In genomic region chr6:116060572-116061283, GRCh38 we compare ENCODE assay signal across 8 cellular contexts. TPM values are rescaled to one million over a fixed set of nuclear protein-coding genes. Genes with fewer than 3 reads are reported as not detected.
A peak's percentile ranks its signal among the peaks of the same experiment; 100 is the strongest.
DNase-seq lines count a peak whose midpoint lies in the region; ATAC-seq and TF ChIP-seq lines count a peak whose summit lies in the region.

A gene with protein sequence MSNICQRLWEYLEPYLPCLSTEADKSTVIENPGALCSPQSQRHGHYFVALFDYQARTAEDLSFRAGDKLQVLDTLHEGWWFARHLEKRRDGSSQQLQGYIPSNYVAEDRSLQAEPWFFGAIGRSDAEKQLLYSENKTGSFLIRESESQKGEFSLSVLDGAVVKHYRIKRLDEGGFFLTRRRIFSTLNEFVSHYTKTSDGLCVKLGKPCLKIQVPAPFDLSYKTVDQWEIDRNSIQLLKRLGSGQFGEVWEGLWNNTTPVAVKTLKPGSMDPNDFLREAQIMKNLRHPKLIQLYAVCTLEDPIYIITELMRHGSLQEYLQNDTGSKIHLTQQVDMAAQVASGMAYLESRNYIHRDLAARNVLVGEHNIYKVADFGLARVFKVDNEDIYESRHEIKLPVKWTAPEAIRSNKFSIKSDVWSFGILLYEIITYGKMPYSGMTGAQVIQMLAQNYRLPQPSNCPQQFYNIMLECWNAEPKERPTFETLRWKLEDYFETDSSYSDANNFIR (minus strand): TSS chr6:116060891. CDS start chr6:116060311, 580 bp downstream.

- H3K4ac ChIP-seq in trophoblast cell (ENCODE audit: low read depth, low read length) = no peak within 1 kb of the TSS

- H2BK120ac ChIP-seq in trophoblast cell (ENCODE audit: insufficient read depth, low read length, poor library complexity) = no peak within 1 kb of the TSS

- no peaks in the 10 kb centered on the region for H3K27me3 ChIP-seq in trophoblast cell (ENCODE audit: insufficient read depth, low read length)

- peak within 1 kb of the TSS; percentile 29 for H3K4me2 ChIP-seq in trophoblast cell (ENCODE audit: low read length)

- no peak within 1 kb of the TSS for H2AK5ac ChIP-seq in trophoblast cell (ENCODE audit: low read length)

- WGBS in trophoblast cell (ENCODE audit: extremely low coverage, insufficient coverage, insufficient read length) = no CpG with 5 or more reads among the region's 7 CpGs

- H4K8ac ChIP-seq in trophoblast cell (ENCODE audit: low read depth, low read length) = peak within 1 kb of the TSS; percentile 49

- no peak within 1 kb of the TSS for H4K12ac ChIP-seq in trophoblast cell (ENCODE audit: low read depth, low read length)

- peaks cover 9 to 10% of the 10 kb centered on the region in 2 experiments for H3K4me1 ChIP-seq in trophoblast cell (ENCODE audit: control insufficient read depth in 1 of 2, insufficient read depth in 2 of 2, low read length in 2 of 2)

- H3K79me1 ChIP-seq in trophoblast cell (ENCODE audit: low read length) = no peaks in the 10 kb centered on the region

- no peak within 1 kb of the TSS for H3K9ac ChIP-seq in trophoblast cell (ENCODE audit: low read length)

- H3K4me3 ChIP-seq in GM12864 (ENCODE audit: low read depth, low read length) (no peak within 1 kb of the TSS), trophoblast cell (ENCODE audit: low read depth, low read length) (no peak within 1 kb of the TSS)

- H2AFZ ChIP-seq in trophoblast cell (ENCODE audit: insufficient read depth, low read length, poor library complexity) = peak within 1 kb of the TSS; percentile 45

- DNase-seq in GM12864 (ENCODE audit: low read depth) (no peak), NCI-H2107 (lab: John Stamatoyannopoulos, UW) (peak; percentile 22), epithelial cell of prostate (ENCODE audit: low read depth, low spot score) (peak; percentile 55), trophoblast cell (peak; percentile 49 to 75), T-helper 1 cell (no peak), NCI-H128 (lab: John Stamatoyannopoulos, UW; ENCODE audit: unreplicated experiment) (no peak)

- H3K27ac ChIP-seq in epithelial cell of prostate (peak within 1 kb of the TSS; percentile 88), trophoblast cell (ENCODE audit: low read depth, low read length) (no peak within 1 kb of the TSS)

- H3K14ac ChIP-seq in trophoblast cell (ENCODE audit: low read length) = peak within 1 kb of the TSS; percentile 30

- no peak within 1 kb of the TSS for H2BK12ac ChIP-seq in trophoblast cell (ENCODE audit: low read length)

- H3K18ac ChIP-seq in trophoblast cell (ENCODE audit: low read length) = peak within 1 kb of the TSS; percentile 38

- TF ChIP-seq CTCF in GM12864 (IDR thresholded peaks at IDR 0.05; ENCODE audit: low read depth, low read length, missing control alignments) = peak; percentile 14

- ATAC-seq in GM21825 (IDR thresholded peaks at IDR 0.05; ENCODE audit: unreplicated experiment) = no peak
- ATAC-seq in GM18498 (IDR thresholded peaks at IDR 0.05; ENCODE audit: unreplicated experiment) = no peak

- no peaks in the 10 kb centered on the region for H3K36me3 ChIP-seq in trophoblast cell (ENCODE audit: control insufficient read depth in 1 of 2, insufficient read depth in 2 of 2, low read length in 2 of 2)

- no peak within 1 kb of the TSS for H4K91ac ChIP-seq in trophoblast cell (ENCODE audit: low read depth, low read length)

- no peak within 1 kb of the TSS for H2BK5ac ChIP-seq in trophoblast cell (ENCODE audit: low read depth, low read length, poor library complexity)

- no peak within 1 kb of the TSS for H3K23ac ChIP-seq in trophoblast cell (ENCODE audit: low read length)

- no peaks in the 10 kb centered on the region for H3K9me3 ChIP-seq in trophoblast cell (ENCODE audit: insufficient read depth, low read depth, low read length)

- no peaks in the 10 kb centered on the region for H3K79me2 ChIP-seq in trophoblast cell (ENCODE audit: control insufficient read depth, insufficient read depth, low read length, poor library complexity)

RNA-seq across cellular contexts. Expression of the gene that starts here (rescaled TPM):
- 0.19 and 0.21 TPM in 2 replicates for polyA plus RNA-seq in trophoblast cell (2013)

Comparison
In these comparisons a context has a peak if more than half of its experiments do, and no peak if none do; other contexts are left out.
1. DNase-seq: peak in NCI-H2107 (single experiment), epithelial cell of prostate (single experiment) and trophoblast cell (2 of 2); none in GM12864 (single experiment), T-helper 1 cell (0 of 5) and NCI-H128 (single experiment).